17 cellular contexts compared by ENCODE assay signal in the genomic region with DNA sequence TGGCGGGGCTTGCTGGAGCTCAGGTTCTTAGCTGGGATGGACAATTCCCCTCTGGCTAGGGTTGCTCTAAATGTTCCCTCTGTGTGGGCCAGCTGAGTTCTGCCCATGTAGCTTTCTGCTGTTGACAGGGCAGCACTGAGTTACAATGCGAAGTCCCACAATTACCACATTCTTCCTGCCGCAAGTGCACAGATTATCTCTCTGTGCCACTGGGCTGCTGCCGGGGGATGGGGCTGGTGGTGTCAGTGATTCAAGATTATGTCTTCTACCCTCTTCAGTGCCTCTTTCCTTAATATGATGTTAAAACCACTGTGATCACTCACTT.
A peak's percentile ranks its signal among the peaks of the same experiment; 100 is the strongest.
DNase-seq lines count a peak whose midpoint lies in the region; ATAC-seq and TF ChIP-seq lines count a peak whose summit lies in the region.
"Had no signal": no experiment of that assay in that cellular context is flagged by ENCODE, and none has a peak within 500 bp of the region (broad histone marks: within the 10 kb centered on the region; RNA-seq: fewer than 3 reads in every experiment).

No MANE protein-coding gene starts in this region.

- H3K4me3 Mint-ChIP-seq in GM23338 = no peak overlapping the region
- H3K4me3 Mint-ChIP-seq in neural progenitor cell = no peak overlapping the region
- H3K4me3 Mint-ChIP-seq: CD4-positive, alpha-beta T cell; IgD-negative memory B cell had no signal

- H3K36me3 ChIP-seq in GM23338 (ENCODE audit: insufficient read depth) (no peaks in the 10 kb centered on the region), neural progenitor cell (no peaks in the 10 kb centered on the region), body of pancreas (replicated peaks in 1 of 2; ENCODE audit: insufficient read depth in 1 of 2, low read depth in 2 of 2) (no peaks in the 10 kb centered on the region)
- H3K36me3 ChIP-seq: BE2C had no signal

- no peaks in the 10 kb centered on the region for H4K20me1 ChIP-seq in GM23338 (replicated peaks; ENCODE audit: insufficient read depth)
- H4K20me1 ChIP-seq in neural progenitor cell (ENCODE audit: low read depth) = no peaks in the 10 kb centered on the region

- H3K79me2 ChIP-seq in GM23338 (replicated peaks; ENCODE audit: insufficient read depth) (no peaks in the 10 kb centered on the region), neural progenitor cell (ENCODE audit: low read depth) (no peaks in the 10 kb centered on the region)

- no peak for ATAC-seq in GM23338
- no peak for ATAC-seq in GM21367 (IDR thresholded peaks at IDR 0.05; ENCODE audit: unreplicated experiment)
- ATAC-seq in body of pancreas = no peak

- H3K4me1 ChIP-seq in GM23338 (ENCODE audit: insufficient read depth) = no peaks in the 10 kb centered on the region
- no peaks in the 10 kb centered on the region for H3K4me1 ChIP-seq in neural progenitor cell
- no peaks in the 10 kb centered on the region for H3K4me1 ChIP-seq in body of pancreas
- H3K4me1 ChIP-seq: BE2C had no signal

- TF ChIP-seq POLR2A in body of pancreas (IDR thresholded peaks at IDR 0.05) = no peak

- no peak overlapping the region for H3K27ac ChIP-seq in GM23338 (ENCODE audit: low read depth)
- H3K27ac ChIP-seq in neural progenitor cell = no peak overlapping the region
- no peak overlapping the region for H3K27ac ChIP-seq in body of pancreas

- intact Hi-C loops in body of pancreas (cut with DNase I) = no loop called here

- H3K9ac ChIP-seq in neural progenitor cell = no peak overlapping the region

- no peak for TF ChIP-seq CTCF in GM23338 (conservative IDR thresholded peaks at IDR 0.05; ENCODE audit: low read depth in 2 of 2)
- TF ChIP-seq CTCF in neural progenitor cell (IDR thresholded peaks at IDR 0.05) = no peak
- no peak for TF ChIP-seq CTCF in body of pancreas (IDR thresholded peaks at IDR 0.05)

- peaks cover 6% of the 10 kb centered on the region; the same call in 2 of the 3 replicates for H3K9me3 Mint-ChIP-seq in GM23338
- H3K9me3 Mint-ChIP-seq in neural progenitor cell = peaks cover 14% of the 10 kb centered on the region

- no peaks in the 10 kb centered on the region for H3F3A ChIP-seq in GM23338 (replicated peaks; ENCODE audit: low read depth)
- H3F3A ChIP-seq in neural progenitor cell (ENCODE audit: low read depth) = no peaks in the 10 kb centered on the region

- H3K9me3 ChIP-seq in neural progenitor cell (ENCODE audit: low read depth) (no peaks in the 10 kb centered on the region), body of pancreas (no peaks in the 10 kb centered on the region)
- H3K9me3 ChIP-seq: BE2C had no signal

- H3K4me2 ChIP-seq in GM23338 (no peak overlapping the region), neural progenitor cell (no peak overlapping the region)

- H3K4me1 Mint-ChIP-seq in GM23338 (no peaks in the 10 kb centered on the region), neural progenitor cell (peaks cover 6% of the 10 kb centered on the region)
- H3K4me1 Mint-ChIP-seq: IgD-negative memory B cell had no signal

- no peaks in the 10 kb centered on the region for H3K9me2 ChIP-seq in GM23338 (ENCODE audit: insufficient read depth)

- H3K27ac Mint-ChIP-seq in GM23338 (no peak overlapping the region; the same call in 1 of the 2 replicates), neural progenitor cell (no peak overlapping the region)
- H3K27ac Mint-ChIP-seq: CD4-positive, alpha-beta T cell; IgD-negative memory B cell had no signal

- H3K27me3 Mint-ChIP-seq in GM23338 (ENCODE audit: insufficient read depth, low read depth, poor library complexity) (no peaks in the 10 kb centered on the region), neural progenitor cell (ENCODE audit: insufficient read depth, low read depth) (peaks cover 3% of the 10 kb centered on the region)
- H3K27me3 Mint-ChIP-seq: CD4-positive, alpha-beta T cell; IgD-negative memory B cell had no signal

- H3K4me3 ChIP-seq in GM23338 = no peak overlapping the region
- no peak overlapping the region for H3K4me3 ChIP-seq in neural progenitor cell
- no peak overlapping the region for H3K4me3 ChIP-seq in body of pancreas

- peaks cover 2% of the 10 kb centered on the region; the same call in 2 of the 3 replicates for H3K36me3 Mint-ChIP-seq in GM23338 (ENCODE audit: low read depth)
- no peaks in the 10 kb centered on the region for H3K36me3 Mint-ChIP-seq in neural progenitor cell
- H3K36me3 Mint-ChIP-seq: IgD-negative memory B cell had no signal

- H2AFZ ChIP-seq in GM23338 = peak overlapping the region; percentile 56; the same call in 1 of the 2 replicates
- H2AFZ ChIP-seq in neural progenitor cell (replicated peaks) = peak overlapping the region; percentile 60

- WGBS in body of pancreas, 2 donors = 81 to 84% methylated on average over 4 of the region's 4 CpGs

- H3K27me3 ChIP-seq in GM23338 (ENCODE audit: insufficient read depth) = no peaks in the 10 kb centered on the region
- H3K27me3 ChIP-seq in neural progenitor cell = no peaks in the 10 kb centered on the region
- H3K27me3 ChIP-seq in body of pancreas = no peaks in the 10 kb centered on the region
- H3K27me3 ChIP-seq: BE2C had no signal

- DNase-seq in Ammon's horn (ENCODE audit: low spot score) = peak; percentile 2
- DNase-seq in GM23338 (ENCODE audit: low spot score) = no peak
- peak; percentile 37 for DNase-seq in UCSD-AML1 (lab: John Stamatoyannopoulos, UW; ENCODE audit: unreplicated experiment)
- DNase-seq in neural progenitor cell (ENCODE audit: low spot score) = peak; percentile 5
- DNase-seq in DMS114 treated with DMSO at 0.1 percent for 48 hours (lab: John Stamatoyannopoulos, UW; ENCODE audit: unreplicated experiment) = no peak
- DNase-seq in body of pancreas = no peak
- DNase-seq: BE2C; Calu3; CD4-positive, alpha-beta T cell; HCEC 1CT; NCI-H1417 treated with DMSO at 0.1 percent for 48 hours; NCI-H1930; NCI-H2171 treated with DMSO at 0.1 percent for 48 hours; NCI-H446 treated with DMSO at 0.1 percent for 48 hours; NCI-H748 treated with DMSO at 0.1 percent for 48 hours had no signal

TF ChIP-seq in GM23338, 12 proteins besides CTCF, POLR2A, EP300 and RAD21:
- TF ChIP-seq NANOG (IDR thresholded peaks at IDR 0.05; ENCODE audit: borderline replicate concordance) (no peak), CREB1 (CRISPR knock-in tag; IDR thresholded peaks at IDR 0.05; ENCODE audit: low read depth) (no peak), ZNF331 (CRISPR knock-in tag; IDR thresholded peaks at IDR 0.05; ENCODE audit: low read depth) (no peak), JUNB (IDR thresholded peaks at IDR 0.05; ENCODE audit: unreplicated experiment) (no peak)

Comparison
In these comparisons a context has a peak if more than half of its experiments do, and no peak if none do; other contexts are left out.
1. DNase-seq: peak in Ammon's horn (single experiment), UCSD-AML1 (single experiment) and neural progenitor cell (single experiment); none in GM23338 (single experiment), DMS114 treated with DMSO at 0.1 percent for 48 hours (single experiment) and body of pancreas (0 of 4).